Comparison of ENCODE assay signal across 12 cellular contexts in the genomic region with DNA sequence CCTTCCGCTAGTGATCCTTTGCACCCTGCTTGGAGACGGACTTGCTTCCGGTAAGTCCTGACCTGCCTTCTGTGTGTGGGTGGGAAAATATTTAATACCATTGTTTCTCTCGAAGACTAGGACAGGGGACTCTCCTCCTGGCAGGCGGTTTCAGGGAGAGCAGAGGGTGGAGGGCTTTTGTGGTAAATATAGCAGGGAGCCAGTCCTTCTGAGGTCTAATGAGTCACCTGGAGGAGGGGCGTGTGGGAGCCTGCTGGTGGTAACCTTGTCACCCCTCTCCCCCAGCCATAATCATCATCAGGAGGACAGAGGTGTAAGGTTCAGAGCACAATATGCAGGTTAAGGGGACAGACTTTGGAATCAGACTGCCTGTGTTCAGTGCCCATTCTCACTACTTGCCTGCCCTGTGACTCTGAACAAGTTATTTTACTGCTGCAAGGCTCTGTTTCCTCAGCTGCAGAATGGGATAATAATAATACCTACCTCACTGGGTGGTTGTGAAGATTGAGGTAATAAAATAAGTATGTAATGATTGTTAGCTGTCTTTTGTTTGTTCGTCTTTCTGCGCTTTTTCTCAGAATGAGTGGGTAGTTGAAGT. TPM values are rescaled to one million over a fixed set of nuclear protein-coding genes. Genes with fewer than 3 reads are reported as not detected.
A peak's percentile ranks its signal among the peaks of the same experiment; 100 is the strongest.
DNase-seq lines count a peak whose midpoint lies in the region; ATAC-seq, FAIRE-seq and TF ChIP-seq lines count a peak whose summit lies in the region.
"Had no signal": no experiment of that assay in that cellular context is flagged by ENCODE, and none has a peak within 500 bp of the region (broad histone marks: within the 10 kb centered on the region; RNA-seq: fewer than 3 reads in every experiment).

No MANE protein-coding gene starts in this region.

- peaks cover 46% of the 10 kb centered on the region for H3K36me3 Mint-ChIP-seq in activated CD8-positive, alpha-beta memory T cell treated with anti-CD3 and anti-CD28 coated beads, Interleukin-2, amount 10 ng/mL, durations not matched to agents 7 days and 5 days

- H3K27ac ChIP-seq in thyroid gland: peak overlapping the region; percentile 93 to 97 (median 95)

- H3K27ac Mint-ChIP-seq in activated CD8-positive, alpha-beta memory T cell treated with anti-CD3 and anti-CD28 coated beads, Interleukin-2, amount 10 ng/mL, durations not matched to agents 7 days and 5 days: peak overlapping the region; percentile 91

- H3K4me3 ChIP-seq in adipocyte (ENCODE audit: low read length): peak overlapping the region; percentile 28
- H3K4me3 ChIP-seq in thyroid gland (replicated peaks in 1 of 3): no peak overlapping the region
- H3K4me3 ChIP-seq: testis had no signal

- no peaks in the 10 kb centered on the region for H3K9me3 ChIP-seq in adipocyte (ENCODE audit: control insufficient read depth, low read length)
- no peaks in the 10 kb centered on the region for H3K9me3 ChIP-seq in thyroid gland
- H3K9me3 ChIP-seq: testis had no signal

- no peaks in the 10 kb centered on the region for H3K27me3 Mint-ChIP-seq in activated CD8-positive, alpha-beta memory T cell treated with anti-CD3 and anti-CD28 coated beads, Interleukin-2, amount 10 ng/mL, durations not matched to agents 7 days and 5 days

- CTCF ChIA-PET in activated CD8-positive, alpha-beta memory T cell treated with anti-CD3 and anti-CD28 coated beads, Interleukin-2, amount 10 ng/mL, durations not matched to agents 7 days and 5 days (lab: Charles Lee): interaction anchor here (0.6 to 4.2 kb wide), 9 partner anchors 12 to 74 kb away, joined by 3 to 16 read pairs (median 3); no protein-coding TSS in a partner anchor

- WGBS in thyroid gland, 2 donors: 81 to 85% methylated on average over 8 of the region's 8 CpGs

- peak overlapping the region; percentile 10 for H3K4me3 Mint-ChIP-seq in activated CD8-positive, alpha-beta memory T cell treated with anti-CD3 and anti-CD28 coated beads, Interleukin-2, amount 10 ng/mL, durations not matched to agents 7 days and 5 days

- DNase-seq in activated CD8-positive, alpha-beta memory T cell treated with anti-CD3 and anti-CD28 coated beads, Interleukin-2, amount 10 ng/mL, durations not matched to agents 7 days and 5 days: peak; percentile 62
- no peak for DNase-seq in activated CD8-positive, alpha-beta memory T cell treated with anti-CD3 and anti-CD28 coated beads for 24 hours
- no peak for DNase-seq in adipocyte (ENCODE audit: low read depth)
- no peak for DNase-seq in left colon
- DNase-seq in thyroid gland: no peak
- DNase-seq in NCI-H2227 (lab: John Stamatoyannopoulos, UW; ENCODE audit: unreplicated experiment): no peak
- DNase-seq in GM12891 (ENCODE audit: insufficient read length, low spot score): no peak
- DNase-seq: AML-193, dorsolateral prefrontal cortex, occipital lobe, testis had no signal

- no peak for TF ChIP-seq CTCF in thyroid gland (IDR thresholded peaks at IDR 0.05)

- no peaks in the 10 kb centered on the region for H3K27me3 ChIP-seq in adipocyte (replicated peaks; ENCODE audit: control insufficient read depth, insufficient read depth, low read length)
- no peaks in the 10 kb centered on the region for H3K27me3 ChIP-seq in thyroid gland
- H3K27me3 ChIP-seq: dorsolateral prefrontal cortex, testis had no signal

- H3K36me3 ChIP-seq in adipocyte (ENCODE audit: control insufficient read depth, insufficient read depth, low read length, severe bottlenecking) (peaks cover 14% of the 10 kb centered on the region), thyroid gland (peaks cover 0 to 10% of the 10 kb centered on the region in 2 donors)

- ATAC-seq in activated CD8-positive, alpha-beta memory T cell treated with anti-CD3 and anti-CD28 coated beads, Interleukin-2, amount 10 ng/mL, durations not matched to agents 7 days and 5 days: peak; percentile 17
- peak; percentile 40 for ATAC-seq in left colon
- ATAC-seq in GM21723 (IDR thresholded peaks at IDR 0.05; ENCODE audit: unreplicated experiment): no peak

- H3K4me1 ChIP-seq in adipocyte (ENCODE audit: control insufficient read depth, insufficient read depth, low read length) (peaks cover 35% of the 10 kb centered on the region), thyroid gland (peaks cover 70 to 89% of the 10 kb centered on the region in 2 donors)

- peaks cover 90% of the 10 kb centered on the region for H3K4me1 Mint-ChIP-seq in activated CD8-positive, alpha-beta memory T cell treated with anti-CD3 and anti-CD28 coated beads, Interleukin-2, amount 10 ng/mL, durations not matched to agents 7 days and 5 days

- H3K9ac ChIP-seq in adipocyte (ENCODE audit: low read length): peak overlapping the region; percentile 68

- no peaks in the 10 kb centered on the region for H3K9me3 Mint-ChIP-seq in activated CD8-positive, alpha-beta memory T cell treated with anti-CD3 and anti-CD28 coated beads, Interleukin-2, amount 10 ng/mL, durations not matched to agents 7 days and 5 days (ENCODE audit: low read depth)

- no peak for FAIRE-seq in GM12891 (lab: Jason Lieb, UNC)

- TF ChIP-seq POLR2A in thyroid gland (IDR thresholded peaks at IDR 0.05): no peak
- no peak for TF ChIP-seq POLR2A in GM12891 (IDR thresholded peaks at IDR 0.05; ENCODE audit: low read depth, low read length)

- intact Hi-C loops in left colon (cut with DNase I, micrococcal nuclease): no loop called here
- intact Hi-C loops in thyroid gland (cut with DNase I): loop anchor here (10.0 kb wide), 1 partner anchor 56 kb away; no protein-coding TSS in a partner anchor

TF ChIP-seq in GM12891, 5 proteins besides CTCF, POLR2A, EP300 and RAD21:
- TF ChIP-seq POLR2AphosphoS5 (IDR thresholded peaks at IDR 0.05; ENCODE audit: low read depth, low read length) (no peak), POU2F2 (IDR thresholded peaks at IDR 0.05; ENCODE audit: low read depth, low read length) (no peak), PAX5 (IDR thresholded peaks at IDR 0.05; ENCODE audit: insufficient read depth, low read length, severe bottlenecking) (no peak), TAF1 (IDR thresholded peaks at IDR 0.05; ENCODE audit: low read depth, low read length) (no peak), SPI1 (IDR thresholded peaks at IDR 0.05; ENCODE audit: low read depth, low read length) (no peak)

RNA-seq across cellular contexts. Expression of gene SUSD6, which starts 47.4 kb away (rescaled TPM):
- 10 to 100 TPM; 62.9 to 66.4 TPM for total RNA-seq in activated CD8-positive, alpha-beta memory T cell treated with anti-CD3 and anti-CD28 coated beads, Interleukin-2, amount 10 ng/mL, durations not matched to agents 7 days and 5 days
- 10 to 100 TPM; 73.8 to 98.9 TPM for total RNA-seq in left colon
- 10 to 100 TPM; 37.5 to 70.4 (median 44.5) TPM for total RNA-seq in thyroid gland
- 24.1 TPM for polyA plus RNA-seq in GM12891 (2012; ENCODE audit: low read depth, missing spikeins)
